13 cellular contexts compared by ENCODE assay signal in genomic region chr20:4730782-4731181, GRCh38. TPM values are rescaled to one million over a fixed set of nuclear protein-coding genes. Genes with fewer than 3 reads are reported as not detected.
DNase-seq lines count a peak whose midpoint lies in the region; FAIRE-seq and TF ChIP-seq lines count a peak whose summit lies in the region.
"Had no signal": no experiment of that assay in that cellular context is flagged by ENCODE, and none has a peak within 500 bp of the region (broad histone marks: within the 10 kb centered on the region; RNA-seq: fewer than 3 reads in every experiment).

No MANE protein-coding gene starts in this region.

- TF ChIP-seq CTCF in NB4 (IDR thresholded peaks at IDR 0.05; ENCODE audit: low read depth, low read length) = no peak
- TF ChIP-seq CTCF in liver (IDR thresholded peaks at IDR 0.05; ENCODE audit: low read depth, low read length, missing input control) = no peak

- 16% methylated on average over 6 of the region's 6 CpGs for WGBS in liver

- H3K27me3 ChIP-seq in adipocyte (replicated peaks; ENCODE audit: control insufficient read depth, insufficient read depth, low read length) = peaks cover 22% of the 10 kb centered on the region
- peaks cover 0 to 4% (median 0%) of the 10 kb centered on the region in 4 donors for H3K27me3 ChIP-seq in liver (ENCODE audit: control insufficient read depth in 4 of 4, insufficient read depth in 4 of 4, low read length in 3 of 4)

- H3K9me3 ChIP-seq in adipocyte (ENCODE audit: control insufficient read depth, low read length) (no peaks in the 10 kb centered on the region), liver (ENCODE audit: control insufficient read depth in 4 of 4, low read length in 3 of 4) (no peaks in the 10 kb centered on the region)

- no peak for TF ChIP-seq POLR2A in NB4 (IDR thresholded peaks at IDR 0.05; ENCODE audit: extremely low read depth, insufficient read length)

- peak in 2 of 3 experiments; percentile 26 to 73 for DNase-seq in NCI-H1417 (lab: John Stamatoyannopoulos, UW)
- DNase-seq in NCI-H1417 treated with DMSO at 0.1 percent for 48 hours (lab: John Stamatoyannopoulos, UW) = no peak
- peak; percentile 38 for DNase-seq in NB4 (ENCODE audit: low read depth)
- DNase-seq in adipocyte (ENCODE audit: low read depth) = peak; percentile 39
- DNase-seq in stimulated activated CD8-positive, alpha-beta memory T cell treated with anti-CD3 and anti-CD28 coated beads, Interleukin-4, amount 100 ng/mL, for 48 hours = no peak
- no peak for DNase-seq in HUDEP-2 (lab: John Stamatoyannopoulos, UW; ENCODE audit: unreplicated experiment in 76 of 76)
- DNase-seq in RCC 7860 (ENCODE audit: low spot score) = no peak
- DNase-seq: activated naive CD4-positive, alpha-beta T cell; NCI-H1436; T-helper 17 cell had no signal

- FAIRE-seq in RCC 7860 (lab: Jason Lieb, UNC) = no peak

- H3K36me3 ChIP-seq in adipocyte (ENCODE audit: control insufficient read depth, insufficient read depth, low read length, severe bottlenecking) = no peaks in the 10 kb centered on the region
- H3K36me3 ChIP-seq in liver (ENCODE audit: control insufficient read depth in 4 of 4, insufficient read depth in 3 of 4, low read depth in 1 of 4, low read length in 3 of 4) = no peaks in the 10 kb centered on the region

- H3K9ac ChIP-seq in adipocyte (ENCODE audit: low read length) (no peak overlapping the region), liver (ENCODE audit: low read depth in 1 of 2, low read length in 2 of 2) (no peak overlapping the region)
- H3K9ac ChIP-seq: parathyroid adenoma had no signal

- H3K4me3 ChIP-seq in NB4 (ENCODE audit: low read depth, low read length) = no peak overlapping the region
- no peak overlapping the region for H3K4me3 ChIP-seq in adipocyte (ENCODE audit: low read length)
- H3K4me3 ChIP-seq in liver (ENCODE audit: low read depth in 1 of 3, low read length in 3 of 3) = no peak overlapping the region

- H3K4me1 ChIP-seq in adipocyte (ENCODE audit: control insufficient read depth, insufficient read depth, low read length) = peaks cover 10% of the 10 kb centered on the region
- H3K4me1 ChIP-seq in liver (ENCODE audit: control insufficient read depth in 4 of 4, insufficient read depth in 4 of 4, low read length in 3 of 4) = no peaks in the 10 kb centered on the region
- H3K4me1 ChIP-seq: parathyroid adenoma had no signal

- H3K27ac ChIP-seq in liver (ENCODE audit: low read depth in 1 of 2, low read length in 2 of 2) = no peak overlapping the region
- H3K27ac ChIP-seq: parathyroid adenoma had no signal

- TF ChIP-seq RAD21 in liver (IDR thresholded peaks at IDR 0.05) = no peak

TF ChIP-seq in liver, 16 proteins besides CTCF, POLR2A, EP300 and RAD21:
- TF ChIP-seq FOXA2 (IDR thresholded peaks at IDR 0.05) (no peak), RXRA (IDR thresholded peaks at IDR 0.05) (no peak), TAF1 (conservative IDR thresholded peaks at IDR 0.05) (no peak), SP1 (IDR thresholded peaks at IDR 0.05) (no peak), EGR1 (IDR thresholded peaks at IDR 0.05; ENCODE audit: low read depth in 2 of 2) (no peak), NR2F2 (IDR thresholded peaks at IDR 0.05) (peak; percentile 52)
- TF ChIP-seq, protein P1, sequence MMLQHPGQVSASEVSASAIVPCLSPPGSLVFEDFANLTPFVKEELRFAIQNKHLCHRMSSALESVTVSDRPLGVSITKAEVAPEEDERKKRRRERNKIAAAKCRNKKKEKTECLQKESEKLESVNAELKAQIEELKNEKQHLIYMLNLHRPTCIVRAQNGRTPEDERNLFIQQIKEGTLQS (IDR thresholded peaks at IDR 0.05) = no peak
- TF ChIP-seq, protein P2, sequence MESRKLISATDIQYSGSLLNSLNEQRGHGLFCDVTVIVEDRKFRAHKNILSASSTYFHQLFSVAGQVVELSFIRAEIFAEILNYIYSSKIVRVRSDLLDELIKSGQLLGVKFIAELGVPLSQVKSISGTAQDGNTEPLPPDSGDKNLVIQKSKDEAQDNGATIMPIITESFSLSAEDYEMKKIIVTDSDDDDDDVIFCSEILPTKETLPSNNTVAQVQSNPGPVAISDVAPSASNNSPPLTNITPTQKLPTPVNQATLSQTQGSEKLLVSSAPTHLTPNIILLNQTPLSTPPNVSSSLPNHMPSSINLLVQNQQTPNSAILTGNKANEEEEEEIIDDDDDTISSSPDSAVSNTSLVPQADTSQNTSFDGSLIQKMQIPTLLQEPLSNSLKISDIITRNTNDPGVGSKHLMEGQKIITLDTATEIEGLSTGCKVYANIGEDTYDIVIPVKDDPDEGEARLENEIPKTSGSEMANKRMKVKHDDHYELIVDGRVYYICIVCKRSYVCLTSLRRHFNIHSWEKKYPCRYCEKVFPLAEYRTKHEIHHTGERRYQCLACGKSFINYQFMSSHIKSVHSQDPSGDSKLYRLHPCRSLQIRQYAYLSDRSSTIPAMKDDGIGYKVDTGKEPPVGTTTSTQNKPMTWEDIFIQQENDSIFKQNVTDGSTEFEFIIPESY (IDR thresholded peaks at IDR 0.05) = no peak
- TF ChIP-seq, protein P3, sequence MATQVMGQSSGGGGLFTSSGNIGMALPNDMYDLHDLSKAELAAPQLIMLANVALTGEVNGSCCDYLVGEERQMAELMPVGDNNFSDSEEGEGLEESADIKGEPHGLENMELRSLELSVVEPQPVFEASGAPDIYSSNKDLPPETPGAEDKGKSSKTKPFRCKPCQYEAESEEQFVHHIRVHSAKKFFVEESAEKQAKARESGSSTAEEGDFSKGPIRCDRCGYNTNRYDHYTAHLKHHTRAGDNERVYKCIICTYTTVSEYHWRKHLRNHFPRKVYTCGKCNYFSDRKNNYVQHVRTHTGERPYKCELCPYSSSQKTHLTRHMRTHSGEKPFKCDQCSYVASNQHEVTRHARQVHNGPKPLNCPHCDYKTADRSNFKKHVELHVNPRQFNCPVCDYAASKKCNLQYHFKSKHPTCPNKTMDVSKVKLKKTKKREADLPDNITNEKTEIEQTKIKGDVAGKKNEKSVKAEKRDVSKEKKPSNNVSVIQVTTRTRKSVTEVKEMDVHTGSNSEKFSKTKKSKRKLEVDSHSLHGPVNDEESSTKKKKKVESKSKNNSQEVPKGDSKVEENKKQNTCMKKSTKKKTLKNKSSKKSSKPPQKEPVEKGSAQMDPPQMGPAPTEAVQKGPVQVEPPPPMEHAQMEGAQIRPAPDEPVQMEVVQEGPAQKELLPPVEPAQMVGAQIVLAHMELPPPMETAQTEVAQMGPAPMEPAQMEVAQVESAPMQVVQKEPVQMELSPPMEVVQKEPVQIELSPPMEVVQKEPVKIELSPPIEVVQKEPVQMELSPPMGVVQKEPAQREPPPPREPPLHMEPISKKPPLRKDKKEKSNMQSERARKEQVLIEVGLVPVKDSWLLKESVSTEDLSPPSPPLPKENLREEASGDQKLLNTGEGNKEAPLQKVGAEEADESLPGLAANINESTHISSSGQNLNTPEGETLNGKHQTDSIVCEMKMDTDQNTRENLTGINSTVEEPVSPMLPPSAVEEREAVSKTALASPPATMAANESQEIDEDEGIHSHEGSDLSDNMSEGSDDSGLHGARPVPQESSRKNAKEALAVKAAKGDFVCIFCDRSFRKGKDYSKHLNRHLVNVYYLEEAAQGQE (IDR thresholded peaks at IDR 0.05) = peak; percentile 93

RNA-seq across cellular contexts. Expression of gene PRND, which starts 9.1 kb away (rescaled TPM):
- under 1 TPM in 1 of 2 donors, not detected in 1; 0.23 TPM for total RNA-seq in liver
- not detected for polyA plus RNA-seq in liver
- total RNA-seq: esophagus mucosa, T-helper 17 cell had no signal

RNA-seq across cellular contexts. Expression of gene PRNP, which starts 44.5 kb away (rescaled TPM):
- 10 to 100 TPM; 33.1 to 47.7 TPM for total RNA-seq in liver
- 10 to 100 TPM; 25.9 to 36.0 TPM for polyA plus RNA-seq in liver

Comparison
In these comparisons a context has a peak if more than half of its experiments do, and no peak if none do; other contexts are left out.
1. DNase-seq: peak in NCI-H1417 (2 of 3), NB4 (single experiment) and adipocyte (single experiment); none in NCI-H1417 treated with DMSO at 0.1 percent for 48 hours (single experiment), stimulated activated CD8-positive, alpha-beta memory T cell treated with anti-CD3 and anti-CD28 coated beads, Interleukin-4, amount 100 ng/mL, for 48 hours (single experiment), HUDEP-2 (0 of 76) and RCC 7860 (single experiment).